Comparison of ENCODE assay signal across 26 cellular contexts in the genomic region with DNA sequence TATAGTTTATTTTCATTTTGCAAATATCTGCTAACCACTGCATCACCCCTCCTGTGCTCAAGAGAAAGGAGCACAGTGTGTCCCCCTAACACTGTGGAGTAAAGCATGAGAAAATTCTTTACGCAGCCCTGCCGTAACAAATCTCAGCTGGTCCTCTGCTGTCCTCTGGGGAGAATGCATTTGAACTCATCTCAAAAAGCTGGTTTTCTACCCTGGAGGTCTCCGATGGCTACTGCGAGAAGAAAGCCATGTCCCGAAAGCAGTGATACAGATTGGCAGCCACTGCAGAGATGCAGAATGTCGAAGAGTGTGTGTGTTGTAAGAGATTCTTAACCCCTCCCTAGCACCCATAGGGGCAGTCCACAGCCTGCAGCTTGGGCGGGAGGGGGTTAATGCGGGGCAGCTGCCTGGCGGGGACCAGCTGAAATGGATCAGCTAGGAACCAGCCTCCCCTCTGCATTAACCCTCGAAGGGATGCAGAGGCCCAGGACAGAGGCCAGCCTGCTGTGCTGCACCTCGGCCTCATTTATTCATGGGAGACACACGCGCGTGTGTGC.
DNase-seq lines count a peak whose midpoint lies in the region; ATAC-seq, FAIRE-seq and TF ChIP-seq lines count a peak whose summit lies in the region.
"Had no signal": no experiment of that assay in that cellular context is flagged by ENCODE, and none has a peak within 500 bp of the region (broad histone marks: within the 10 kb centered on the region; RNA-seq: fewer than 3 reads in every experiment).

No MANE protein-coding gene starts in this region.

- H3K9ac ChIP-seq in HepG2 (ENCODE audit: insufficient read depth, low read depth, low read length) (no peak overlapping the region), H1 (replicated peaks in 1 of 4; ENCODE audit: extremely low read depth in 1 of 4, low read depth in 3 of 4, low read length in 3 of 4) (no peak overlapping the region)

- peaks cover 79% of the 10 kb centered on the region for H3K4me1 Mint-ChIP-seq in nephron
- H3K4me1 Mint-ChIP-seq: activated CD4-positive, alpha-beta T cell treated with anti-CD3 and anti-CD28 coated beads, Interleukin-2, amount 10 ng/mL, durations not matched to agents 7 days and 5 days; activated T-helper 17 cell treated with anti-CD3 and anti-CD28 coated beads, Interleukin-2, amount 50 U/mL, for 72 hours; naive B cell had no signal

- no peaks in the 10 kb centered on the region; the same call in 1 of the 2 replicates for H3K23me2 ChIP-seq in H1 (ENCODE audit: low read depth, low read length)

- H3K14ac ChIP-seq in H1 (ENCODE audit: insufficient read length), result no peak overlapping the region

- ATAC-seq in HepG2 (no peak), right lobe of liver (no peak), pancreas (no peak), gastroesophageal sphincter (no peak), GM21529 (IDR thresholded peaks at IDR 0.05; ENCODE audit: unreplicated experiment) (no peak)
- ATAC-seq: activated T-helper 17 cell treated with anti-CD3 and anti-CD28 coated beads, Interleukin-2, amount 50 U/mL, for 72 hours; Panc1 had no signal

- H3K27me3 Mint-ChIP-seq in nephron (ENCODE audit: low read depth), result no peaks in the 10 kb centered on the region
- H3K27me3 Mint-ChIP-seq: activated CD4-positive, alpha-beta T cell treated with anti-CD3 and anti-CD28 coated beads, Interleukin-2, amount 10 ng/mL, durations not matched to agents 7 days and 5 days had no signal

- no peak overlapping the region for H3K23ac ChIP-seq in H1 (ENCODE audit: insufficient read length)

- no peaks in the 10 kb centered on the region for H3K36me3 ChIP-seq in HepG2 (replicated peaks in 1 of 2; ENCODE audit: control insufficient read depth in 1 of 2, insufficient read depth in 2 of 2, low read length in 2 of 2)
- no peaks in the 10 kb centered on the region for H3K36me3 ChIP-seq in right lobe of liver
- H3K36me3 ChIP-seq in H1 (ENCODE audit: control insufficient read depth in 2 of 4, insufficient read depth in 4 of 4, low read length in 3 of 4), result no peaks in the 10 kb centered on the region
- no peaks in the 10 kb centered on the region for H3K36me3 ChIP-seq in pancreas
- no peaks in the 10 kb centered on the region for H3K36me3 ChIP-seq in gastroesophageal sphincter
- H3K36me3 ChIP-seq: ascending aorta, esophagus squamous epithelium, SJSA1, uterus had no signal

- no peaks in the 10 kb centered on the region for H3K9me3 ChIP-seq in HepG2 (ENCODE audit: low read length)
- H3K9me3 ChIP-seq in right lobe of liver, result no peaks in the 10 kb centered on the region
- H3K9me3 ChIP-seq in H1 (ENCODE audit: insufficient read depth in 2 of 2, low read depth in 1 of 2, low read length in 1 of 2), result no peaks in the 10 kb centered on the region
- no peaks in the 10 kb centered on the region for H3K9me3 ChIP-seq in pancreas
- no peaks in the 10 kb centered on the region for H3K9me3 ChIP-seq in gastroesophageal sphincter
- H3K9me3 ChIP-seq: ascending aorta, esophagus squamous epithelium, SJSA1, uterus had no signal

- FAIRE-seq in HepG2 (lab: Jason Lieb, UNC) (no peak), H1 (lab: Jason Lieb, UNC) (peak; percentile 48), pancreas (lab: Jason Lieb, UNC) (no peak)

- no TSS peak for BruUV-seq in HepG2 (replicated peaks; lab: Mats Ljungman, UMichigan)

- no peak overlapping the region for H2BK20ac ChIP-seq in H1 (ENCODE audit: low read length)

- H2AFZ ChIP-seq in HepG2 (ENCODE audit: low read length), result no peak overlapping the region
- H2AFZ ChIP-seq in H1 (ENCODE audit: low read length), result no peak overlapping the region

- in situ Hi-C loops in HepG2 (cut with HindIII; ENCODE audit: extremely low pct_ligation_motif_present, low pct_unique_long_range_greater_than_20kb), result no loop called here

- no peak overlapping the region for H4K8ac ChIP-seq in H1 (ENCODE audit: extremely low read depth, insufficient read depth, low read length)

- H4K5ac ChIP-seq in H1 (ENCODE audit: insufficient read length, low read depth, low read length), result no peak overlapping the region

- H3K27ac ChIP-seq in HepG2 (ENCODE audit: extremely low read length, insufficient read depth, low read length), result no peak overlapping the region
- no peak overlapping the region for H3K27ac ChIP-seq in right lobe of liver
- no peak overlapping the region for H3K27ac ChIP-seq in H1 (ENCODE audit: low read depth, low read length)
- H3K27ac ChIP-seq in pancreas, result no peak overlapping the region
- no peak overlapping the region for H3K27ac ChIP-seq in gastroesophageal sphincter
- H3K27ac ChIP-seq: ascending aorta, esophagus squamous epithelium, SJSA1, uterus had no signal

- no peak overlapping the region for H2BK120ac ChIP-seq in H1 (replicated peaks; ENCODE audit: low read depth, low read length)

- H3K18ac ChIP-seq in H1 (ENCODE audit: extremely low read depth, low read length), result no peak overlapping the region

- peak overlapping the region; percentile 26 to 65 (median 53) for H3K4me3 Mint-ChIP-seq in nephron
- H3K4me3 Mint-ChIP-seq: activated CD4-positive, alpha-beta T cell treated with anti-CD3 and anti-CD28 coated beads, Interleukin-2, amount 10 ng/mL, durations not matched to agents 7 days and 5 days; activated naive CD8-positive, alpha-beta T cell; activated T-helper 17 cell treated with anti-CD3 and anti-CD28 coated beads, Interleukin-2, amount 50 U/mL, for 72 hours; CD14-positive monocyte; T-helper 1 cell treated with Interleukin-12 subunit alpha and Interleukin-12 subunit beta and Interleukin-4 antibody, amounts not matched to agents 30 μg/mL and 1 μg/mL, for 36 hours had no signal

- H3K4ac ChIP-seq in H1 (replicated peaks; ENCODE audit: insufficient read length, low read depth, low read length), result no peak overlapping the region

- H3K79me2 ChIP-seq in HepG2 (ENCODE audit: insufficient read depth, low read length) (no peaks in the 10 kb centered on the region), H1 (ENCODE audit: control insufficient read depth in 1 of 2, insufficient read depth in 2 of 2, low read length in 2 of 2) (no peaks in the 10 kb centered on the region)

- DNase-seq in HepG2 (ENCODE audit: low spot score) (no peak), right lobe of liver (no peak), H1 (ENCODE audit: low read depth in 1 of 2, low spot score in 2 of 2) (peak in 1 of 2 experiments; percentile 58), NCI-H526 (lab: John Stamatoyannopoulos, UW) (no peak), pancreas (no peak)
- DNase-seq: ACHN; activated CD4-positive, alpha-beta T cell treated with anti-CD3 and anti-CD28 coated beads, Interleukin-2, amount 10 ng/mL, durations not matched to agents 7 days and 5 days; effector memory CD4-positive, alpha-beta T cell; esophagus squamous epithelium; Karpas-422; mesenchymal stem cell; naive B cell; NCI-H187 treated with DMSO at 0.1 percent for 48 hours; NCI-H446 treated with DMSO at 0.1 percent for 48 hours; stimulated activated CD4-positive, alpha-beta T cell treated with anti-CD3 and anti-CD28 coated beads, Interleukin-1b, Interleukin-23, amount 100 ng/mL, for 48 hours; uterus had no signal

- no peak overlapping the region for H2AK5ac ChIP-seq in H1 (ENCODE audit: low read depth, low read length)

- TF ChIP-seq POLR2A in HepG2 (IDR thresholded peaks at IDR 0.05; ENCODE audit: insufficient read depth in 1 of 2, low read depth in 2 of 2, low read length in 2 of 2) (no peak), right lobe of liver (IDR thresholded peaks at IDR 0.05) (no peak), H1 (IDR thresholded peaks at IDR 0.05; ENCODE audit: control extremely low read depth in 1 of 2, low read depth in 2 of 2, low read length in 2 of 2) (no peak), gastroesophageal sphincter (IDR thresholded peaks at IDR 0.05) (no peak)

- no peak overlapping the region for H3K4me3 ChIP-seq in HepG2 (replicated peaks in 1 of 3; ENCODE audit: insufficient read depth in 1 of 3, low read depth in 2 of 3, low read length in 3 of 3)
- no peak overlapping the region for H3K4me3 ChIP-seq in right lobe of liver
- no peak overlapping the region for H3K4me3 ChIP-seq in H1 (ENCODE audit: extremely low read depth in 1 of 4, insufficient read depth in 2 of 4, low read depth in 3 of 4, low read length in 4 of 4)
- no peak overlapping the region for H3K4me3 ChIP-seq in pancreas
- H3K4me3 ChIP-seq in gastroesophageal sphincter, result no peak overlapping the region
- H3K4me3 ChIP-seq: ascending aorta, esophagus squamous epithelium, SJSA1, uterus had no signal

- no peak overlapping the region for H2BK15ac ChIP-seq in H1 (ENCODE audit: low read length)

- H3K27ac Mint-ChIP-seq in nephron, result peak overlapping the region; percentile 88 to 91 (median 91)
- H3K27ac Mint-ChIP-seq: activated CD4-positive, alpha-beta T cell treated with anti-CD3 and anti-CD28 coated beads, Interleukin-2, amount 10 ng/mL, durations not matched to agents 7 days and 5 days; activated naive CD8-positive, alpha-beta T cell; activated T-helper 17 cell treated with anti-CD3 and anti-CD28 coated beads, Interleukin-2, amount 50 U/mL, for 72 hours; CD14-positive monocyte; naive B cell; T-helper 1 cell treated with Interleukin-12 subunit alpha and Interleukin-12 subunit beta and Interleukin-4 antibody, amounts not matched to agents 30 μg/mL and 1 μg/mL, for 36 hours had no signal

- H3K79me1 ChIP-seq in H1 (ENCODE audit: low read depth, low read length), result no peaks in the 10 kb centered on the region

- H2BK5ac ChIP-seq in H1 (ENCODE audit: low read depth, low read length), result no peak overlapping the region

- TF ChIP-seq EP300 in HepG2 (IDR thresholded peaks at IDR 0.05; ENCODE audit: low read depth in 2 of 2, low read length in 2 of 2), result no peak
- no peak for TF ChIP-seq EP300 in HepG2 (CRISPR knock-in tag; IDR thresholded peaks at IDR 0.05; ENCODE audit: borderline replicate concordance)
- no peak for TF ChIP-seq EP300 in H1 (IDR thresholded peaks at IDR 0.05; ENCODE audit: borderline replicate concordance in 1 of 2, low read depth in 2 of 2, low read length in 2 of 2)
- TF ChIP-seq EP300 in gastroesophageal sphincter (IDR thresholded peaks at IDR 0.05), result no peak

- H3K4me2 ChIP-seq in HepG2 (ENCODE audit: low read depth, low read length) (no peak overlapping the region), H1 (ENCODE audit: insufficient read depth in 1 of 2, low read depth in 2 of 2, low read length in 2 of 2) (peak overlapping the region; percentile 5 to 38; a peak in 1 of 4 replicates)

- no peak for TF ChIP-seq RAD21 in HepG2 (CRISPR knock-in tag; IDR thresholded peaks at IDR 0.05)
- TF ChIP-seq RAD21 in H1 (IDR thresholded peaks at IDR 0.05 in 1 of 2, conservative IDR thresholded peaks at IDR 0.05 in 1 of 2; ENCODE audit: low read depth in 2 of 2, low read length in 2 of 2), result peak; percentile 22 to 31; a peak in 3 of 4 replicates

- H4K91ac ChIP-seq in H1 (replicated peaks; ENCODE audit: insufficient read length, low read length), result no peak overlapping the region

- peak overlapping the region; percentile 65; the same call in 1 of the 2 replicates for H2BK12ac ChIP-seq in H1 (ENCODE audit: low read depth, low read length)

- H3K27me3 ChIP-seq in HepG2 (ENCODE audit: control insufficient read depth in 1 of 2, insufficient read depth in 2 of 2, low read length in 2 of 2) (peaks cover 0 to 48% of the 10 kb centered on the region in 2 experiments; a peak in 3 of 5 replicates), right lobe of liver (no peaks in the 10 kb centered on the region), H1 (replicated peaks in 1 of 4; ENCODE audit: control insufficient read depth in 3 of 4, extremely low read depth in 1 of 4, insufficient read depth in 3 of 4, low read length in 3 of 4) (no peaks in the 10 kb centered on the region), pancreas (peaks cover 0 to 9% (median 0%) of the 10 kb centered on the region in 4 donors), gastroesophageal sphincter (no peaks in the 10 kb centered on the region)
- H3K27me3 ChIP-seq: ascending aorta, esophagus squamous epithelium, uterus had no signal

- no peaks in the 10 kb centered on the region for H3K9me3 Mint-ChIP-seq in nephron
- H3K9me3 Mint-ChIP-seq: activated CD4-positive, alpha-beta T cell treated with anti-CD3 and anti-CD28 coated beads, Interleukin-2, amount 10 ng/mL, durations not matched to agents 7 days and 5 days; activated T-helper 17 cell treated with anti-CD3 and anti-CD28 coated beads, Interleukin-2, amount 50 U/mL, for 72 hours; CD14-positive monocyte; naive B cell; T-helper 1 cell treated with Interleukin-12 subunit alpha and Interleukin-12 subunit beta and Interleukin-4 antibody, amounts not matched to agents 30 μg/mL and 1 μg/mL, for 36 hours had no signal

- TF ChIP-seq CTCF in HepG2 (CRISPR knock-in tag; IDR thresholded peaks at IDR 0.05) (no peak), right lobe of liver (IDR thresholded peaks at IDR 0.05) (no peak), H1 (IDR thresholded peaks at IDR 0.05; ENCODE audit: control extremely low read depth in 1 of 3, insufficient read depth in 1 of 3, low read depth in 1 of 3, low read length in 3 of 3) (peak in 2 of 3 experiments; percentile 47 to 67; a peak in 3 of 4 replicates), nephron (IDR thresholded peaks at IDR 0.05; ENCODE audit: unreplicated experiment in 3 of 3) (peak; percentile 26 to 39 (median 28)), pancreas (IDR thresholded peaks at IDR 0.05) (no peak), gastroesophageal sphincter (IDR thresholded peaks at IDR 0.05) (no peak)

- H3K4me1 ChIP-seq in HepG2 (ENCODE audit: insufficient read depth, low read length) (no peaks in the 10 kb centered on the region), right lobe of liver (no peaks in the 10 kb centered on the region), H1 (replicated peaks in 1 of 4; ENCODE audit: control insufficient read depth in 3 of 4, insufficient read depth in 4 of 4, low read length in 3 of 4) (peaks cover 0 to 24% (median 16%) of the 10 kb centered on the region in 4 experiments; a peak in 6 of 7 replicates), pancreas (no peaks in the 10 kb centered on the region), gastroesophageal sphincter (peaks cover 0 to 25% (median 0%) of the 10 kb centered on the region in 3 donors)
- H3K4me1 ChIP-seq: ascending aorta, SJSA1 had no signal

- no peaks in the 10 kb centered on the region for H3K36me3 Mint-ChIP-seq in nephron (ENCODE audit: low read depth)
- H3K36me3 Mint-ChIP-seq: activated naive CD8-positive, alpha-beta T cell; CD14-positive monocyte; naive B cell had no signal

- POLR2A ChIA-PET in HepG2 (lab: Yijun Ruan, JAX), result no interaction called here
- POLR2A ChIA-PET in H1 (lab: Charles Lee; ENCODE audit: partially characterized antibody), result no interaction called here

- no peaks in the 10 kb centered on the region for H4K20me1 ChIP-seq in HepG2 (ENCODE audit: insufficient read depth, low read length)
- H4K20me1 ChIP-seq in H1 (replicated peaks in 1 of 2; ENCODE audit: control insufficient read depth in 1 of 2, insufficient read depth in 2 of 2, low read length in 2 of 2), result no peaks in the 10 kb centered on the region

- intact Hi-C loops in HepG2 (cut with micrococcal nuclease; ENCODE audit: unreplicated experiment), result loop anchor here (10.0 kb wide), 1 partner anchor 374 kb away; no protein-coding TSS in a partner anchor
- intact Hi-C loops in right lobe of liver (cut with DNase I), result no loop called here
- intact Hi-C loops in pancreas (cut with DNase I), result no loop called here

- WGBS in HepG2 (ENCODE audit: low lambda C conversion rate), result 32% methylated on average over 6 of the region's 14 CpGs
- 44% methylated on average over 12 of the region's 14 CpGs for WGBS in right lobe of liver (ENCODE audit: insufficient coverage, low coverage, low lambda C conversion rate, missing lambda C conversion rate)
- 61% methylated on average over 8 of the region's 14 CpGs; no CpG with 5 or more reads in 1 of the 2 experiments for WGBS in H1 (ENCODE audit: extremely low coverage in 1 of 2, insufficient coverage in 1 of 2, insufficient read length in 1 of 2, insufficient replicate concordance in 2 of 2, low coverage in 1 of 2, low lambda C conversion rate in 2 of 2, missing lambda C conversion rate in 1 of 2), 2 experiments
- 43 to 48% methylated on average over 14 of the region's 14 CpGs for WGBS in pancreas, 2 donors
- 47 to 75% methylated on average over 6 to 7 of the region's 14 CpGs for WGBS in gastroesophageal sphincter (ENCODE audit: low coverage in 1 of 2), 2 donors

- no peak overlapping the region for H3K56ac ChIP-seq in H1 (replicated peaks; ENCODE audit: insufficient read length, low read depth, low read length)

- CTCF ChIA-PET in HepG2 (lab: Yijun Ruan, JAX; ENCODE audit: low intra/inter-chr PET ratio, low total read pairs) (no interaction called here), H1 (lab: Charles Lee; ENCODE audit: partially characterized antibody) (interaction anchor here (0.6 to 3.6 kb wide), 21 partner anchors 9 to 454 kb away, joined by 3 to 12 read pairs (median 3); no protein-coding TSS in a partner anchor)

Comparison
In these comparisons a context has a peak if more than half of its experiments do, and no peak if none do; other contexts are left out.
1. CTCF ChIP-seq: peak in H1 (2 of 3) and nephron (3 of 3); none in HepG2 (single experiment), right lobe of liver (0 of 4), pancreas (0 of 4) and gastroesophageal sphincter (0 of 4).
2. Of the 41 proteins assayed by ChIP-seq in both HepG2 and H1: peak only in HepG2: none; only in H1: CTCF and RAD21; in both: none; in neither: 39.